ENCODE assay signal across 25 cellular contexts in genomic region chr3:183300996-183301562, GRCh38. TPM values are rescaled to one million over a fixed set of nuclear protein-coding genes. Genes with fewer than 3 reads are reported as not detected.
A peak's percentile ranks its signal among the peaks of the same experiment; 100 is the strongest.
DNase-seq lines count a peak whose midpoint lies in the region; ATAC-seq and TF ChIP-seq lines count a peak whose summit lies in the region.
"Had no signal": no experiment of that assay in that cellular context is flagged by ENCODE, and none has a peak within 500 bp of the region (broad histone marks: within the 10 kb centered on the region; RNA-seq: fewer than 3 reads in every experiment).

No MANE protein-coding gene starts in this region.

- H3K36me3 ChIP-seq in GM23248 (ENCODE audit: low read depth) = no peaks in the 10 kb centered on the region
- H3K36me3 ChIP-seq: esophagus muscularis mucosa, neural progenitor cell, upper lobe of left lung had no signal

- ATAC-seq in GM21619 (IDR thresholded peaks at IDR 0.05; ENCODE audit: unreplicated experiment) (no peak), HG03521 (IDR thresholded peaks at IDR 0.05; ENCODE audit: unreplicated experiment) (no peak)

- no peak overlapping the region for H3K4me2 ChIP-seq in GM23248 (ENCODE audit: unreplicated experiment)
- H3K4me2 ChIP-seq: neural progenitor cell had no signal

- no peak overlapping the region for H3K9ac ChIP-seq in GM23248
- H3K9ac ChIP-seq: neural progenitor cell had no signal

- TF ChIP-seq CTCF in AG04449 (IDR thresholded peaks at IDR 0.05; ENCODE audit: insufficient read depth, low read length, missing control alignments) = no peak
- TF ChIP-seq CTCF in lower leg skin (IDR thresholded peaks at IDR 0.05) = no peak

- no peak overlapping the region for H2AFZ ChIP-seq in GM23248
- H2AFZ ChIP-seq: neural progenitor cell had no signal

- in situ Hi-C loops in GM23248 (cut with MboI) = no loop called here

- no peaks in the 10 kb centered on the region for H3K27me3 ChIP-seq in GM23248 (replicated peaks; ENCODE audit: insufficient read depth)
- H3K27me3 ChIP-seq: esophagus muscularis mucosa, neural progenitor cell, upper lobe of left lung had no signal

- DNase-seq in AG04449 (ENCODE audit: low read depth, low spot score) (peak; percentile 49), GM23248 (peak; percentile 25), amniotic epithelial cell (ENCODE audit: low read depth) (peak; percentile 43), kidney tubule cell (ENCODE audit: low spot score) (peak; percentile 29), NOMO-1 (lab: John Stamatoyannopoulos, UW; ENCODE audit: unreplicated experiment in 2 of 2) (no peak), lower leg skin (ENCODE audit: low spot score in 2 of 2) (no peak)
- DNase-seq: activated B cell treated with CpG ODN at 0.5 μM for 24 hours; activated CD4-positive, alpha-beta memory T cell treated with anti-CD3 and anti-CD28 coated beads for 36 hours; activated gamma-delta T cell treated with Interleukin-2 at 50 U/mL for 16 hours; activated T-cell treated with anti-CD3 and anti-CD28 coated beads, Interleukin-2, amount 50 U/mL, for 1 hour; C1 segment of cervical spinal cord; Calu3; endodermal cell; glutamatergic neuron; NCI-H1105 treated with DMSO at 0.1 percent for 48 hours; NCI-H2081; NCI-H82; SHP77; stimulated activated CD8-positive, alpha-beta memory T cell treated with anti-CD3 and anti-CD28 coated beads, Interleukin-4, amount 100 ng/mL, for 48 hours; upper lobe of left lung had no signal

- no peaks in the 10 kb centered on the region for H4K20me1 ChIP-seq in GM23248 (ENCODE audit: insufficient read depth)

- 87 to 88% methylated on average over 6 of the region's 6 CpGs for WGBS in GM23248 (ENCODE audit: low coverage in 1 of 2, low lambda C conversion rate in 2 of 2, missing lambda C conversion rate in 2 of 2), 2 experiments
- WGBS in lower leg skin, 2 donors = 87 to 90% methylated on average over 6 of the region's 6 CpGs

- no peaks in the 10 kb centered on the region for H3K9me3 ChIP-seq in GM23248 (ENCODE audit: low read depth)
- H3K9me3 ChIP-seq: esophagus muscularis mucosa, upper lobe of left lung had no signal

- intact Hi-C loops in lower leg skin (cut with DNase I; ENCODE audit: low total_unique reads) = loop anchor here (10.0 kb wide), 1 partner anchor 74 kb away; no protein-coding TSS in a partner anchor

- H3K9me2 ChIP-seq in GM23248 (ENCODE audit: insufficient read depth) = no peaks in the 10 kb centered on the region

- H3K4me1 ChIP-seq in GM23248 (ENCODE audit: insufficient read depth) = peaks cover 11% of the 10 kb centered on the region

- CTCF ChIA-PET in AG04449 (lab: Yijun Ruan, JAX) = interaction anchor here (0.7 kb wide), 1 partner anchor 139 kb away, joined by 3 read pairs; no protein-coding TSS in a partner anchor

- no peaks in the 10 kb centered on the region for H3K79me2 ChIP-seq in GM23248 (ENCODE audit: insufficient read depth)

- no peak for TF ChIP-seq POLR2A in lower leg skin (IDR thresholded peaks at IDR 0.05)

- POLR2A ChIA-PET in AG04449 (lab: Yijun Ruan, JAX) = no interaction called here

- H3K27ac ChIP-seq in GM23248 = no peak overlapping the region
- H3K27ac ChIP-seq: esophagus muscularis mucosa, neural progenitor cell, upper lobe of left lung had no signal

- H3K4me3 ChIP-seq in AG04449 (ENCODE audit: low read depth, low read length) (no peak overlapping the region), GM23248 (no peak overlapping the region), lower leg skin (ENCODE audit: low read depth, poor library complexity, severe bottlenecking) (no peak overlapping the region)
- H3K4me3 ChIP-seq: esophagus muscularis mucosa, neural progenitor cell, upper lobe of left lung had no signal

- 0 out of 2 replicates have a peak, but pooled peaks cover 7% of the 10 kb centered on the region for H3F3A ChIP-seq in GM23248 (ENCODE audit: insufficient read depth)

RNA-seq across cellular contexts. Expression of gene B3GNT5, which starts 48.0 kb away (rescaled TPM):
- total RNA-seq in GM23248 (2014; rRNA removed; shearing (Covaris generic)) = 1.3 and 2.7 TPM in 2 replicates
- polyA plus RNA-seq in GM23248 (2016; fragmentation: Nextera tagmentation; extraction: Ambion mirVana) = 1.8 TPM in 2 replicates
- 10 to 100 TPM; 10.2 to 18.0 (median 13.1) TPM for total RNA-seq in lower leg skin
- polyA plus RNA-seq: IgD-negative memory B cell had no signal

Comparison
In these comparisons a context has a peak if more than half of its experiments do, and no peak if none do; other contexts are left out.
1. DNase-seq: peak in AG04449 (single experiment), GM23248 (single experiment), amniotic epithelial cell (single experiment) and kidney tubule cell (single experiment); none in NOMO-1 (0 of 2) and lower leg skin (0 of 2).